17 cellular contexts compared by ENCODE assay signal in the genomic region with DNA sequence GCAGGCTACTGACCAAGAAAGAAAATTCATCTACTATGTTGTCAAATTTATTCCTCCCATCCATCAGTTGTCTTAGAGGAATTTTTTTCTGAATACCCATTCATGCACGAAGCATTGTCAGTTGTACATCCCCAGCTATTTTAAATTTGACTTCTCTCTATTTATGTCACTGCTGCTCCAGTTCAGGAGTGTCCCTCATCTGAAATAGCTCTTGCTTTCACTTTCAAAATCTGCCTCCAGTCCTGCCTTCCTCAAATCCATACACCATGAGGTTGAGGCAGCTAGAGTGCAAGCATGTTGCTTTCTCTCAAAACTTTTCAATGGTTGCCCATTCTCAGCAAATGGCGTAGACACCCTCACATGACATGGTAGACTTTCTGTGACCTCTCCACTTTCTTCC.
DNase-seq lines count a peak whose midpoint lies in the region; ATAC-seq, FAIRE-seq and TF ChIP-seq lines count a peak whose summit lies in the region.
"Had no signal": no experiment of that assay in that cellular context is flagged by ENCODE, and none has a peak within 500 bp of the region (broad histone marks: within the 10 kb centered on the region; RNA-seq: fewer than 3 reads in every experiment).

No MANE protein-coding gene starts in this region.

- H3K18ac ChIP-seq in H1 (ENCODE audit: extremely low read depth, low read length): no peak overlapping the region

- H2AK5ac ChIP-seq in H1 (ENCODE audit: low read depth, low read length): no peak overlapping the region

- TF ChIP-seq EP300 in H1 (IDR thresholded peaks at IDR 0.05; ENCODE audit: borderline replicate concordance in 1 of 2, low read depth in 2 of 2, low read length in 2 of 2) (no peak), suprapubic skin (IDR thresholded peaks at IDR 0.05) (no peak)

- in situ Hi-C loops in mammary epithelial cell (cut with MboI; ENCODE audit: low sequenced_read_pairs in 2 of 2): no loop called here

- H3K9me3 Mint-ChIP-seq in activated T-helper 17 cell treated with anti-CD3 and anti-CD28 coated beads, Interleukin-2, amount 50 U/mL, for 72 hours: peaks cover 27% of the 10 kb centered on the region

- H2AFZ ChIP-seq in mammary epithelial cell (ENCODE audit: low read depth, low read length): peak overlapping the region; percentile 41
- peak overlapping the region; percentile 71 for H2AFZ ChIP-seq in H1 (ENCODE audit: low read length)

- dilution Hi-C loops in mammary epithelial cell (cut with HindIII; ENCODE audit: low sequenced_read_pairs): no loop called here

- TF ChIP-seq POLR2A in breast epithelium (IDR thresholded peaks at IDR 0.05) (no peak), H1 (IDR thresholded peaks at IDR 0.05; ENCODE audit: control extremely low read depth in 1 of 2, low read depth in 2 of 2, low read length in 2 of 2) (no peak), suprapubic skin (IDR thresholded peaks at IDR 0.05) (no peak)

- H3K27me3 Mint-ChIP-seq in activated T-helper 17 cell treated with anti-CD3 and anti-CD28 coated beads, Interleukin-2, amount 50 U/mL, for 72 hours: no peaks in the 10 kb centered on the region
- H3K27me3 Mint-ChIP-seq: naive B cell had no signal

- H3K27me3 ChIP-seq in mammary epithelial cell (ENCODE audit: insufficient read depth, low read length): no peaks in the 10 kb centered on the region
- H3K27me3 ChIP-seq in breast epithelium: no peaks in the 10 kb centered on the region
- H3K27me3 ChIP-seq in H1 (replicated peaks in 1 of 4; ENCODE audit: control insufficient read depth in 3 of 4, extremely low read depth in 1 of 4, insufficient read depth in 3 of 4, low read length in 3 of 4): no peaks in the 10 kb centered on the region
- no peaks in the 10 kb centered on the region for H3K27me3 ChIP-seq in small intestine (ENCODE audit: control insufficient read depth in 2 of 2, insufficient read depth in 2 of 2, low read length in 2 of 2)
- no peaks in the 10 kb centered on the region for H3K27me3 ChIP-seq in suprapubic skin
- H3K27me3 ChIP-seq: esophagus muscularis mucosa, tibial artery had no signal

- FAIRE-seq in H1 (lab: Jason Lieb, UNC) (no peak), small intestine (lab: Jason Lieb, UNC) (no peak)

- H3K4me2 ChIP-seq in mammary epithelial cell (ENCODE audit: insufficient read depth, low read depth, low read length) (peak overlapping the region; percentile 64), H1 (ENCODE audit: insufficient read depth in 1 of 2, low read depth in 2 of 2, low read length in 2 of 2) (no peak overlapping the region)

- H3K36me3 Mint-ChIP-seq in activated T-helper 17 cell treated with anti-CD3 and anti-CD28 coated beads, Interleukin-2, amount 50 U/mL, for 72 hours (ENCODE audit: low read depth): no peaks in the 10 kb centered on the region
- H3K36me3 Mint-ChIP-seq: naive B cell had no signal

- H3K23me2 ChIP-seq in H1 (ENCODE audit: low read depth, low read length): no peaks in the 10 kb centered on the region

- no peaks in the 10 kb centered on the region for H3K4me1 Mint-ChIP-seq in activated T-helper 17 cell treated with anti-CD3 and anti-CD28 coated beads, Interleukin-2, amount 50 U/mL, for 72 hours
- H3K4me1 Mint-ChIP-seq: naive B cell had no signal

- no TSS peak for BruUV-seq in mammary epithelial cell (replicated peaks; lab: Mats Ljungman, UMichigan)

- no peaks in the 10 kb centered on the region for H3K36me3 ChIP-seq in mammary epithelial cell (ENCODE audit: insufficient read depth, low read length)
- no peaks in the 10 kb centered on the region for H3K36me3 ChIP-seq in breast epithelium
- H3K36me3 ChIP-seq in H1 (ENCODE audit: control insufficient read depth in 2 of 4, insufficient read depth in 4 of 4, low read length in 3 of 4): no peaks in the 10 kb centered on the region
- H3K36me3 ChIP-seq in small intestine (ENCODE audit: control insufficient read depth in 2 of 2, insufficient read depth in 2 of 2, low read length in 2 of 2): no peaks in the 10 kb centered on the region
- no peaks in the 10 kb centered on the region for H3K36me3 ChIP-seq in suprapubic skin
- H3K36me3 ChIP-seq: esophagus muscularis mucosa, tibial artery had no signal

- H3K27ac Mint-ChIP-seq in activated T-helper 17 cell treated with anti-CD3 and anti-CD28 coated beads, Interleukin-2, amount 50 U/mL, for 72 hours: no peak overlapping the region
- H3K27ac Mint-ChIP-seq: naive B cell had no signal

- H2BK15ac ChIP-seq in H1 (ENCODE audit: low read length): no peak overlapping the region

- no peak overlapping the region for H2BK20ac ChIP-seq in H1 (ENCODE audit: low read length)

- H3K4me1 ChIP-seq in mammary epithelial cell (ENCODE audit: insufficient read depth, low read length): no peaks in the 10 kb centered on the region
- H3K4me1 ChIP-seq in breast epithelium: no peaks in the 10 kb centered on the region
- H3K4me1 ChIP-seq in H1 (replicated peaks in 1 of 4; ENCODE audit: control insufficient read depth in 3 of 4, insufficient read depth in 4 of 4, low read length in 3 of 4): no peaks in the 10 kb centered on the region
- no peaks in the 10 kb centered on the region for H3K4me1 ChIP-seq in small intestine (ENCODE audit: control insufficient read depth in 2 of 2, insufficient read depth in 1 of 2, low read depth in 1 of 2, low read length in 1 of 2)
- no peaks in the 10 kb centered on the region for H3K4me1 ChIP-seq in suprapubic skin
- H3K4me1 ChIP-seq: esophagus muscularis mucosa, tibial artery had no signal

- H3K14ac ChIP-seq in H1 (ENCODE audit: insufficient read length): no peak overlapping the region

- TF ChIP-seq CTCF in mammary epithelial cell (conservative IDR thresholded peaks at IDR 0.05 in 1 of 2, IDR thresholded peaks at IDR 0.05 in 1 of 2; ENCODE audit: extremely low read depth in 1 of 2, insufficient read depth in 1 of 2, low read depth in 1 of 2, low read length in 2 of 2): no peak
- TF ChIP-seq CTCF in breast epithelium (IDR thresholded peaks at IDR 0.05): no peak
- TF ChIP-seq CTCF in H1 (IDR thresholded peaks at IDR 0.05; ENCODE audit: control extremely low read depth in 1 of 3, insufficient read depth in 1 of 3, low read depth in 1 of 3, low read length in 3 of 3): no peak
- no peak for TF ChIP-seq CTCF in suprapubic skin (IDR thresholded peaks at IDR 0.05)

- H3K9me3 ChIP-seq in mammary epithelial cell (replicated peaks; ENCODE audit: insufficient read depth, low read length) (no peaks in the 10 kb centered on the region), breast epithelium (no peaks in the 10 kb centered on the region), H1 (ENCODE audit: insufficient read depth in 2 of 2, low read depth in 1 of 2, low read length in 1 of 2) (no peaks in the 10 kb centered on the region), small intestine (ENCODE audit: control insufficient read depth, low read depth) (no peaks in the 10 kb centered on the region), suprapubic skin (no peaks in the 10 kb centered on the region)
- H3K9me3 ChIP-seq: esophagus muscularis mucosa, tibial artery had no signal

- 15% methylated on average over 2 of the region's 2 CpGs for WGBS in mammary epithelial cell (ENCODE audit: low coverage, missing lambda C conversion rate)
- 91% methylated on average over 2 of the region's 2 CpGs; no CpG with 5 or more reads in 1 of the 2 experiments for WGBS in H1 (ENCODE audit: extremely low coverage in 1 of 2, insufficient coverage in 1 of 2, insufficient read length in 1 of 2, insufficient replicate concordance in 2 of 2, low coverage in 1 of 2, low lambda C conversion rate in 2 of 2, missing lambda C conversion rate in 1 of 2), 2 experiments
- WGBS in small intestine, 3 donors: 67 to 73% (median 72%) methylated on average over 2 of the region's 2 CpGs
- WGBS in suprapubic skin: 62% methylated on average over 2 of the region's 2 CpGs

- DNase-seq in mammary epithelial cell: peak; percentile 12
- DNase-seq in breast epithelium (ENCODE audit: low spot score in 2 of 2): no peak
- DNase-seq in LHCN-M2 (ENCODE audit: low read depth): peak; percentile 26
- DNase-seq in H1 (ENCODE audit: low read depth in 1 of 2, low spot score in 2 of 2): no peak
- DNase-seq in small intestine: peak; percentile 5
- no peak for DNase-seq in NCI-H2171 (lab: John Stamatoyannopoulos, UW)
- no peak for DNase-seq in suprapubic skin (ENCODE audit: low spot score in 2 of 2)
- DNase-seq: activated CD4-positive, alpha-beta T cell treated with anti-CD3 and anti-CD28 coated beads for 1 hour; central memory CD4-positive, alpha-beta T cell; DMS53; Karpas-422; naive B cell; NCI-H345; tibial artery had no signal

- no peak overlapping the region for H3K56ac ChIP-seq in H1 (replicated peaks; ENCODE audit: insufficient read length, low read depth, low read length)

- intact Hi-C loops in mammary epithelial cell (cut with micrococcal nuclease): no loop called here
- intact Hi-C loops in breast epithelium (cut with DNase I; ENCODE audit: low total_unique reads): no loop called here

- POLR2A ChIA-PET in H1 (lab: Charles Lee; ENCODE audit: partially characterized antibody): no interaction called here

- no peak overlapping the region for H3K23ac ChIP-seq in H1 (ENCODE audit: insufficient read length)

- H2BK5ac ChIP-seq in H1 (ENCODE audit: low read depth, low read length): no peak overlapping the region

- H4K5ac ChIP-seq in H1 (ENCODE audit: insufficient read length, low read depth, low read length): no peak overlapping the region

- H2BK120ac ChIP-seq in H1 (replicated peaks; ENCODE audit: low read depth, low read length): no peak overlapping the region

- no peak overlapping the region for H3K4ac ChIP-seq in H1 (replicated peaks; ENCODE audit: insufficient read length, low read depth, low read length)

- no peaks in the 10 kb centered on the region for H4K20me1 ChIP-seq in mammary epithelial cell (ENCODE audit: insufficient read depth, low read length)
- H4K20me1 ChIP-seq in H1 (replicated peaks in 1 of 2; ENCODE audit: control insufficient read depth in 1 of 2, insufficient read depth in 2 of 2, low read length in 2 of 2): no peaks in the 10 kb centered on the region

- H3K27ac ChIP-seq in mammary epithelial cell (ENCODE audit: insufficient read depth, low read depth, low read length): no peak overlapping the region
- no peak overlapping the region for H3K27ac ChIP-seq in breast epithelium
- no peak overlapping the region for H3K27ac ChIP-seq in H1 (ENCODE audit: low read depth, low read length)
- no peak overlapping the region for H3K27ac ChIP-seq in small intestine (ENCODE audit: low read depth in 1 of 2, low read length in 1 of 2)
- no peak overlapping the region for H3K27ac ChIP-seq in suprapubic skin
- H3K27ac ChIP-seq: esophagus muscularis mucosa, skin epidermis, tibial artery had no signal

- H4K91ac ChIP-seq in H1 (replicated peaks; ENCODE audit: insufficient read length, low read length): no peak overlapping the region

- H3K79me1 ChIP-seq in H1 (ENCODE audit: low read depth, low read length): no peaks in the 10 kb centered on the region

- no peaks in the 10 kb centered on the region for H3K79me2 ChIP-seq in mammary epithelial cell (ENCODE audit: insufficient read depth, low read length)
- no peaks in the 10 kb centered on the region for H3K79me2 ChIP-seq in H1 (ENCODE audit: control insufficient read depth in 1 of 2, insufficient read depth in 2 of 2, low read length in 2 of 2)

- peak overlapping the region in 1 of 3 experiments; percentile 25 for H3K4me3 ChIP-seq in mammary epithelial cell (replicated peaks in 1 of 3; ENCODE audit: insufficient read depth in 1 of 3, low read depth in 2 of 3, low read length in 3 of 3)
- peak overlapping the region in 1 of 3 donors; percentile 21 for H3K4me3 ChIP-seq in breast epithelium
- no peak overlapping the region for H3K4me3 ChIP-seq in H1 (ENCODE audit: extremely low read depth in 1 of 4, insufficient read depth in 2 of 4, low read depth in 3 of 4, low read length in 4 of 4)
- no peak overlapping the region for H3K4me3 ChIP-seq in small intestine (ENCODE audit: low read depth in 1 of 2, low read length in 2 of 2)
- H3K4me3 ChIP-seq in suprapubic skin: no peak overlapping the region
- H3K4me3 ChIP-seq: skin epidermis had no signal

- H3K4me3 Mint-ChIP-seq in activated T-helper 17 cell treated with anti-CD3 and anti-CD28 coated beads, Interleukin-2, amount 50 U/mL, for 72 hours: no peak overlapping the region
- H3K4me3 Mint-ChIP-seq: naive B cell had no signal

- H4K8ac ChIP-seq in H1 (ENCODE audit: extremely low read depth, insufficient read depth, low read length): no peak overlapping the region

- no peak for ATAC-seq in activated T-helper 17 cell treated with anti-CD3 and anti-CD28 coated beads, Interleukin-2, amount 50 U/mL, for 72 hours (replicated peaks)

- H3K9ac ChIP-seq in mammary epithelial cell (ENCODE audit: insufficient read depth, low read length) (no peak overlapping the region), H1 (replicated peaks in 1 of 4; ENCODE audit: extremely low read depth in 1 of 4, low read depth in 3 of 4, low read length in 3 of 4) (no peak overlapping the region)

- CTCF ChIA-PET in mammary epithelial cell (lab: Charles Lee; ENCODE audit: low non-redundant PET) (no interaction called here), H1 (lab: Charles Lee; ENCODE audit: partially characterized antibody) (no interaction called here)

- H2BK12ac ChIP-seq in H1 (ENCODE audit: low read depth, low read length): no peak overlapping the region

- no peak for TF ChIP-seq RAD21 in H1 (IDR thresholded peaks at IDR 0.05 in 1 of 2, conservative IDR thresholded peaks at IDR 0.05 in 1 of 2; ENCODE audit: low read depth in 2 of 2, low read length in 2 of 2)

Comparison
In these comparisons a context has a peak if more than half of its experiments do, and no peak if none do; other contexts are left out.
1. DNase-seq: peak in mammary epithelial cell (single experiment), LHCN-M2 (single experiment) and small intestine (single experiment); none in breast epithelium (0 of 2), H1 (0 of 2), NCI-H2171 (single experiment) and suprapubic skin (0 of 2).